ENCODE assay signal across 10 cellular contexts in genomic region chr12:46677749-46678148, GRCh38.
DNase-seq lines count a peak whose midpoint lies in the region; ATAC-seq and TF ChIP-seq lines count a peak whose summit lies in the region.
"Had no signal": no experiment of that assay in that cellular context is flagged by ENCODE, and none has a peak within 500 bp of the region (broad histone marks: within the 10 kb centered on the region; RNA-seq: fewer than 3 reads in every experiment).

No MANE protein-coding gene starts in this region.

- H3K9me3 Mint-ChIP-seq in activated CD8-positive, alpha-beta T cell treated with anti-CD3 and anti-CD28 coated beads for 36 hours, result no peaks in the 10 kb centered on the region
- no peaks in the 10 kb centered on the region for H3K9me3 Mint-ChIP-seq in activated CD8-positive, alpha-beta T cell treated with anti-CD3 and anti-CD28 coated beads, Interleukin-2, amount 10 ng/mL, durations not matched to agents 7 days and 5 days (ENCODE audit: insufficient read depth)

- no peaks in the 10 kb centered on the region for H3K27me3 Mint-ChIP-seq in activated CD8-positive, alpha-beta T cell treated with anti-CD3 and anti-CD28 coated beads for 36 hours
- H3K27me3 Mint-ChIP-seq in activated CD8-positive, alpha-beta T cell treated with anti-CD3 and anti-CD28 coated beads, Interleukin-2, amount 10 ng/mL, durations not matched to agents 7 days and 5 days (ENCODE audit: low read depth), result no peaks in the 10 kb centered on the region

- H3K36me3 Mint-ChIP-seq in activated CD8-positive, alpha-beta T cell treated with anti-CD3 and anti-CD28 coated beads for 36 hours (ENCODE audit: low read depth), result no peaks in the 10 kb centered on the region
- no peaks in the 10 kb centered on the region for H3K36me3 Mint-ChIP-seq in activated CD8-positive, alpha-beta T cell treated with anti-CD3 and anti-CD28 coated beads, Interleukin-2, amount 10 ng/mL, durations not matched to agents 7 days and 5 days (ENCODE audit: low read depth)

- no peak overlapping the region for H3K27ac Mint-ChIP-seq in activated CD8-positive, alpha-beta T cell treated with anti-CD3 and anti-CD28 coated beads for 36 hours
- H3K27ac Mint-ChIP-seq in activated CD8-positive, alpha-beta T cell treated with anti-CD3 and anti-CD28 coated beads, Interleukin-2, amount 10 ng/mL, durations not matched to agents 7 days and 5 days, result no peak overlapping the region

- ATAC-seq in activated CD8-positive, alpha-beta T cell treated with anti-CD3 and anti-CD28 coated beads for 36 hours, result peak; percentile 49
- ATAC-seq in activated CD8-positive, alpha-beta T cell treated with anti-CD3 and anti-CD28 coated beads, Interleukin-2, amount 10 ng/mL, durations not matched to agents 7 days and 5 days, result no peak
- ATAC-seq in GM18498 (IDR thresholded peaks at IDR 0.05; ENCODE audit: unreplicated experiment) (no peak), HG03521 (IDR thresholded peaks at IDR 0.05; ENCODE audit: unreplicated experiment) (no peak)

- H3K4me3 ChIP-seq in skin epidermis, result no peak overlapping the region
- H3K4me3 ChIP-seq: tibial artery had no signal

- CTCF ChIA-PET in activated CD8-positive, alpha-beta T cell treated with anti-CD3 and anti-CD28 coated beads for 36 hours (lab: Charles Lee), result interaction anchor here (0.8 to 2.9 kb wide), 6 partner anchors 9 to 553 kb away, joined by 3 to 12 read pairs (median 4); no protein-coding TSS in a partner anchor
- CTCF ChIA-PET in activated CD8-positive, alpha-beta T cell treated with anti-CD3 and anti-CD28 coated beads, Interleukin-2, amount 10 ng/mL, durations not matched to agents 7 days and 5 days (lab: Charles Lee), result interaction anchor here (1.4 to 4.8 kb wide), 3 partner anchors 11 to 553 kb away, joined by 4 to 21 read pairs (median 9); no protein-coding TSS in a partner anchor

- H3K4me3 Mint-ChIP-seq in activated CD8-positive, alpha-beta T cell treated with anti-CD3 and anti-CD28 coated beads for 36 hours, result no peak overlapping the region
- H3K4me3 Mint-ChIP-seq in activated CD8-positive, alpha-beta T cell treated with anti-CD3 and anti-CD28 coated beads, Interleukin-2, amount 10 ng/mL, durations not matched to agents 7 days and 5 days, result no peak overlapping the region

- H3K27ac ChIP-seq in skin epidermis, result peak overlapping the region in 15 of 21 experiments; percentile 14 to 80 (median 59)
- H3K27ac ChIP-seq: tibial artery had no signal

- intact Hi-C loops in activated CD8-positive, alpha-beta T cell treated with anti-CD3 and anti-CD28 coated beads for 36 hours (cut with micrococcal nuclease), result no loop called here

- POLR2A ChIA-PET in activated CD8-positive, alpha-beta T cell treated with anti-CD3 and anti-CD28 coated beads for 36 hours (lab: Charles Lee), result no interaction called here
- POLR2A ChIA-PET in activated CD8-positive, alpha-beta T cell treated with anti-CD3 and anti-CD28 coated beads, Interleukin-2, amount 10 ng/mL, durations not matched to agents 7 days and 5 days (lab: Charles Lee), result no interaction called here

- H3K4me1 Mint-ChIP-seq in activated CD8-positive, alpha-beta T cell treated with anti-CD3 and anti-CD28 coated beads for 36 hours (ENCODE audit: low read depth), result peaks cover 2% of the 10 kb centered on the region
- H3K4me1 Mint-ChIP-seq in activated CD8-positive, alpha-beta T cell treated with anti-CD3 and anti-CD28 coated beads, Interleukin-2, amount 10 ng/mL, durations not matched to agents 7 days and 5 days (ENCODE audit: low read depth), result no peaks in the 10 kb centered on the region

- peak; percentile 21 for TF ChIP-seq CTCF in activated CD8-positive, alpha-beta T cell treated with anti-CD3 and anti-CD28 coated beads for 36 hours (IDR thresholded peaks at IDR 0.05)

- DNase-seq in activated CD8-positive, alpha-beta T cell treated with anti-CD3 and anti-CD28 coated beads for 36 hours, result no peak
- no peak for DNase-seq in activated CD8-positive, alpha-beta T cell treated with anti-CD3 and anti-CD28 coated beads, Interleukin-2, amount 10 ng/mL, durations not matched to agents 7 days and 5 days
- peak; percentile 4 for DNase-seq in NCI-H510A (lab: John Stamatoyannopoulos, UW)
- peak; percentile 54 for DNase-seq in dermis blood vessel endothelial cell
- no peak for DNase-seq in D341Med (ENCODE audit: low spot score)
- DNase-seq: effector CD8-positive, alpha-beta T cell; tibial artery had no signal

Comparison
In these comparisons a context has a peak if more than half of its experiments do, and no peak if none do; other contexts are left out.
1. DNase-seq: peak in NCI-H510A (single experiment) and dermis blood vessel endothelial cell (single experiment); none in activated CD8-positive, alpha-beta T cell treated with anti-CD3 and anti-CD28 coated beads for 36 hours (single experiment), activated CD8-positive, alpha-beta T cell treated with anti-CD3 and anti-CD28 coated beads, Interleukin-2, amount 10 ng/mL, durations not matched to agents 7 days and 5 days (single experiment) and D341Med (single experiment).